In genomic region chr17:1730345-1731193, GRCh38 we compare ENCODE assay signal across 1 cellular context.
TF ChIP-seq lines count a peak whose summit lies in the region.

No MANE protein-coding gene starts in this region.

TF ChIP-seq in GM23338, 12 proteins besides CTCF, POLR2A, EP300 and RAD21:
- TF ChIP-seq CREB1 (CRISPR knock-in tag; IDR thresholded peaks at IDR 0.05; ENCODE audit: low read depth) = no peak
- TF ChIP-seq JUNB (IDR thresholded peaks at IDR 0.05; ENCODE audit: unreplicated experiment) = no peak
- no peak for TF ChIP-seq NANOG (IDR thresholded peaks at IDR 0.05; ENCODE audit: borderline replicate concordance)
- no peak for TF ChIP-seq EZH2 (IDR thresholded peaks at IDR 0.05; ENCODE audit: low read depth, unreplicated experiment)
- TF ChIP-seq ZNF114 (CRISPR knock-in tag; IDR thresholded peaks at IDR 0.05) = no peak
- TF ChIP-seq ETS1 (IDR thresholded peaks at IDR 0.05) = no peak
- TF ChIP-seq STAT1 (IDR thresholded peaks at IDR 0.05; ENCODE audit: unreplicated experiment) = no peak
- TF ChIP-seq REST (IDR thresholded peaks at IDR 0.05; ENCODE audit: unreplicated experiment) = no peak
- no peak for TF ChIP-seq ZNF462 (CRISPR knock-in tag; IDR thresholded peaks at IDR 0.05)
- no peak for TF ChIP-seq ZNF331 (CRISPR knock-in tag; IDR thresholded peaks at IDR 0.05; ENCODE audit: low read depth)
- no peak for TF ChIP-seq EZH2phosphoT487 (IDR thresholded peaks at IDR 0.05; ENCODE audit: unreplicated experiment)
- TF ChIP-seq POLR2AphosphoS5 (IDR thresholded peaks at IDR 0.05; ENCODE audit: low read depth) = no peak
TF ChIP-seq in GM23338: peak in this region for 0.
